In genomic region chr13:48532473-48533206, GRCh38 we compare ENCODE assay signal across 8 cellular contexts. TPM values are rescaled to one million over a fixed set of nuclear protein-coding genes. Genes with fewer than 3 reads are reported as not detected.
A peak's percentile ranks its signal among the peaks of the same experiment; 100 is the strongest.
DNase-seq lines count a peak whose midpoint lies in the region; ATAC-seq and TF ChIP-seq lines count a peak whose summit lies in the region.

TSS of gene RCBTB2 (minus strand) at chr13:48533080. CDS start at chr13:48521939, 11,141 bp downstream.

- H3K9me3 Mint-ChIP-seq in T-helper 1 cell treated with Interleukin-12 subunit alpha and Interleukin-12 subunit beta and Interleukin-4 antibody, amounts not matched to agents 30 μg/mL and 1 μg/mL, for 36 hours: peaks cover 15% of the 10 kb centered on the region

- H3K36me3 Mint-ChIP-seq in T-helper 1 cell treated with Interleukin-12 subunit alpha and Interleukin-12 subunit beta and Interleukin-4 antibody, amounts not matched to agents 30 μg/mL and 1 μg/mL, for 36 hours (ENCODE audit: low read depth): peaks cover 9% of the 10 kb centered on the region

- H3K4me3 ChIP-seq in right atrium auricular region (peak within 1 kb of the TSS; percentile 70 to 81), psoas muscle (peak within 1 kb of the TSS; percentile 80), urinary bladder (ENCODE audit: low read depth, low read length) (peak within 1 kb of the TSS; percentile 64)

- H3K27ac Mint-ChIP-seq in T-helper 1 cell treated with Interleukin-12 subunit alpha and Interleukin-12 subunit beta and Interleukin-4 antibody, amounts not matched to agents 30 μg/mL and 1 μg/mL, for 36 hours: peak within 1 kb of the TSS; percentile 96

- ATAC-seq in HG02884 (IDR thresholded peaks at IDR 0.05; ENCODE audit: unreplicated experiment): peak; percentile 74
- peak; percentile 97 to 98 (median 98) for ATAC-seq in psoas muscle

- WGBS in psoas muscle, 3 donors: 0% methylated on average over 41 to 69 of the region's 69 CpGs
- under 1% methylated on average over 69 of the region's 69 CpGs for WGBS in urinary bladder

- intact Hi-C loops in psoas muscle (cut with DNase I): loop anchor here (5.0 kb wide), 1 partner anchor 40 kb away; no protein-coding TSS in a partner anchor

- H3K9me3 ChIP-seq in right atrium auricular region: no peaks in the 10 kb centered on the region
- no peaks in the 10 kb centered on the region for H3K9me3 ChIP-seq in psoas muscle

- peak within 1 kb of the TSS; percentile 98 for H3K27ac ChIP-seq in angular gyrus (ENCODE audit: low read depth, low read length)
- peak within 1 kb of the TSS; percentile 98 for H3K27ac ChIP-seq in right atrium auricular region
- peak within 1 kb of the TSS; percentile 92 for H3K27ac ChIP-seq in psoas muscle
- peak within 1 kb of the TSS; percentile 98 for H3K27ac ChIP-seq in urinary bladder (ENCODE audit: low read depth)

- peak; percentile 90 for DNase-seq in NCI-H1694 (lab: John Stamatoyannopoulos, UW)
- peak; percentile 98 for DNase-seq in right atrium auricular region (ENCODE audit: low spot score)
- peak; percentile 99 to 100 for DNase-seq in psoas muscle

- H3K4me1 Mint-ChIP-seq in T-helper 1 cell treated with Interleukin-12 subunit alpha and Interleukin-12 subunit beta and Interleukin-4 antibody, amounts not matched to agents 30 μg/mL and 1 μg/mL, for 36 hours (ENCODE audit: low read depth): peaks cover 29% of the 10 kb centered on the region

- H3K27me3 Mint-ChIP-seq in T-helper 1 cell treated with Interleukin-12 subunit alpha and Interleukin-12 subunit beta and Interleukin-4 antibody, amounts not matched to agents 30 μg/mL and 1 μg/mL, for 36 hours (ENCODE audit: low read depth): peaks cover 16% of the 10 kb centered on the region

- peak within 1 kb of the TSS; percentile 90 for H3K4me3 Mint-ChIP-seq in T-helper 1 cell treated with Interleukin-12 subunit alpha and Interleukin-12 subunit beta and Interleukin-4 antibody, amounts not matched to agents 30 μg/mL and 1 μg/mL, for 36 hours

- TF ChIP-seq CTCF in right atrium auricular region (IDR thresholded peaks at IDR 0.05) (no peak), psoas muscle (IDR thresholded peaks at IDR 0.05) (no peak)

- TF ChIP-seq POLR2A in GM15510 (IDR thresholded peaks at IDR 0.05; ENCODE audit: borderline replicate concordance, extremely low read depth, insufficient read length): peak; percentile 89

- H3K4me1 ChIP-seq in right atrium auricular region (peaks cover 0 to 33% of the 10 kb centered on the region in 2 donors), psoas muscle (peaks cover 11% of the 10 kb centered on the region), urinary bladder (ENCODE audit: insufficient read depth) (no peaks in the 10 kb centered on the region)

- no peaks in the 10 kb centered on the region for H3K27me3 ChIP-seq in right atrium auricular region
- no peaks in the 10 kb centered on the region for H3K27me3 ChIP-seq in psoas muscle (ENCODE audit: insufficient read depth in 3 of 3, low read length in 2 of 3)

- H3K36me3 ChIP-seq in right atrium auricular region (no peaks in the 10 kb centered on the region), psoas muscle (ENCODE audit: insufficient read depth in 1 of 2, low read depth in 1 of 2) (no peaks in the 10 kb centered on the region), urinary bladder (ENCODE audit: insufficient read depth) (no peaks in the 10 kb centered on the region)

RNA-seq across cellular contexts. Expression of gene RCBTB2, which starts in this region (rescaled TPM):
- total RNA-seq in right atrium auricular region (10 to 100 TPM in 1 of 2 donors, 1 to 10 TPM in 1; 5.2 to 13.4 TPM), psoas muscle (10 to 100 TPM in 2 of 4 donors, 1 to 10 TPM in 2; 2.8 to 18.5 (median 10.3) TPM), urinary bladder (36.0 TPM)
- polyA plus RNA-seq in psoas muscle (1 to 10 TPM; 3.1 to 8.2 (median 3.5) TPM), urinary bladder (16.9 TPM)

Comparison
In these comparisons a context has a peak if more than half of its experiments do, and no peak if none do; other contexts are left out.
1. Peak in every context shown above with its lines: DNase-seq, ATAC-seq, H3K4me3 ChIP-seq and H3K27ac ChIP-seq.